In the genomic region with DNA sequence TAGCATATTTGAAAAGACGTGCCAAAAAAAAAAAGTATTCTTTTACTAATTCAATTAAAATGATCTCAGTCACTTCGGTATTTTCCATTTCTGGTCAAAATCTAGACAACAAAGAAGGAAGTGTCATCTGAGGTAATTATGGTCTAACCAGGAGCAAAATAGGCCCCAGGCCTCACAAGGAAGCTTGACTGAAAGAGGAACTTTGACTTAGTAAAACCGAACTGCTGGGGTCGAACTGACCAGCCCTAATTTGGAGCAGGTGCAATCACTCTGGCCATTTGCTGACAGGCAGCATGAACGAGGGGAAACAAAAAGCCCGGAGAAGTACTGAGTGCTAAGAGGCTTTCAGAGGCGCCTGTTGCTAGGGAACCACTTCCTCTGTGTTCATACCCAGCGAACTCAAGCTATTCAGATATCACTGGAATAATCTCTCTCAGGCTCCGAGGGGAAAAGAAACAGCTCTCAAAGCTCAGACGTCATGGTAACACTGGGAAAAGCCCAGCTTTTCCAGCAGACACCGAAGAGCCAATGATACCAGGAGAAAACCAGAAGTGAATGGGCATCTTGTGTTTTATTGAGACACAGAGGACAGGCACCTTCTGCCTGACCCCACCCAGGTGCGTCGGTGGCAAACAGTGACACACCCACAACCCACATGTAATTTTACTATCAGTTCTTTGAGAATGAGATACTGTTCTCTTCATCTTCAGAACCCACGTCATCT, we compare ENCODE assay signal across 8 cellular contexts.
A peak's percentile ranks its signal among the peaks of the same experiment; 100 is the strongest.
DNase-seq lines count a peak whose midpoint lies in the region; ATAC-seq, FAIRE-seq and TF ChIP-seq lines count a peak whose summit lies in the region.

No MANE protein-coding gene starts in this region.

- H3K9me3 Mint-ChIP-seq in dendritic cell treated with granulocyte-macrophage colony-stimulating factor and Interleukin-4, amounts not matched to agents 40 ng/mL and 50 ng/mL, for 4 days: no peaks in the 10 kb centered on the region

- H3K4me3 Mint-ChIP-seq in dendritic cell treated with granulocyte-macrophage colony-stimulating factor and Interleukin-4, amounts not matched to agents 40 ng/mL and 50 ng/mL, for 4 days: peak overlapping the region; percentile 45

- FAIRE-seq in GM12891 (lab: Jason Lieb, UNC): peak; percentile 87

- intact Hi-C loops in dendritic cell treated with granulocyte-macrophage colony-stimulating factor and Interleukin-4, amounts not matched to agents 40 ng/mL and 50 ng/mL, for 4 days (cut with micrococcal nuclease): loop anchor here (1.0 kb wide), 1 partner anchor 43 kb away; no protein-coding TSS in a partner anchor

- TF ChIP-seq POLR2A in GM12891 (IDR thresholded peaks at IDR 0.05; ENCODE audit: low read depth, low read length): no peak

- H3K27ac Mint-ChIP-seq in dendritic cell treated with granulocyte-macrophage colony-stimulating factor and Interleukin-4, amounts not matched to agents 40 ng/mL and 50 ng/mL, for 4 days: peak overlapping the region; percentile 78

- DNase-seq in GM12891 (ENCODE audit: insufficient read length, low spot score) (peak; percentile 49), NCI-H2029 treated with DMSO at 0.1 percent for 48 hours (lab: John Stamatoyannopoulos, UW) (peak; percentile 72), lung microvascular endothelial cell (ENCODE audit: low read depth in 2 of 2) (peak; percentile 55 to 77), 8988T (no peak)
- DNase-seq in activated CD4-positive, alpha-beta T cell treated with anti-CD3 and anti-CD28 coated beads for 48 hours: peak; percentile 71
- peak; percentile 30 to 59 (median 38) for DNase-seq in stimulated activated CD4-positive, alpha-beta T cell treated with anti-CD3 and anti-CD28 coated beads, TNF-alpha, amount 100 ng/mL, for 24 hours (ENCODE audit: low read depth in 3 of 3)

- peaks cover 15% of the 10 kb centered on the region for H3K4me1 Mint-ChIP-seq in dendritic cell treated with granulocyte-macrophage colony-stimulating factor and Interleukin-4, amounts not matched to agents 40 ng/mL and 50 ng/mL, for 4 days (ENCODE audit: low read depth)

- H3K36me3 Mint-ChIP-seq in dendritic cell treated with granulocyte-macrophage colony-stimulating factor and Interleukin-4, amounts not matched to agents 40 ng/mL and 50 ng/mL, for 4 days (ENCODE audit: low read depth): no peaks in the 10 kb centered on the region

- peak; percentile 95 for ATAC-seq in HG02759 (IDR thresholded peaks at IDR 0.05; ENCODE audit: unreplicated experiment)

- H3K27me3 Mint-ChIP-seq in dendritic cell treated with granulocyte-macrophage colony-stimulating factor and Interleukin-4, amounts not matched to agents 40 ng/mL and 50 ng/mL, for 4 days: no peaks in the 10 kb centered on the region

TF ChIP-seq in GM12891, 5 proteins besides CTCF, POLR2A, EP300 and RAD21:
- peak; percentile 33 for TF ChIP-seq PAX5 (IDR thresholded peaks at IDR 0.05; ENCODE audit: insufficient read depth, low read length, severe bottlenecking)
- TF ChIP-seq SPI1 (IDR thresholded peaks at IDR 0.05; ENCODE audit: low read depth, low read length): peak; percentile 86
- no peak for TF ChIP-seq POLR2AphosphoS5 (IDR thresholded peaks at IDR 0.05; ENCODE audit: low read depth, low read length)
- TF ChIP-seq POU2F2 (IDR thresholded peaks at IDR 0.05; ENCODE audit: low read depth, low read length): no peak; the same call in none of the 2 replicates
- 0 out of 2 replicates have a peak, but pooled peaks have one; percentile 22 for TF ChIP-seq TAF1 (IDR thresholded peaks at IDR 0.05; ENCODE audit: low read depth, low read length)
